Comparison of ENCODE assay signal across 7 cellular contexts in the genomic region with DNA sequence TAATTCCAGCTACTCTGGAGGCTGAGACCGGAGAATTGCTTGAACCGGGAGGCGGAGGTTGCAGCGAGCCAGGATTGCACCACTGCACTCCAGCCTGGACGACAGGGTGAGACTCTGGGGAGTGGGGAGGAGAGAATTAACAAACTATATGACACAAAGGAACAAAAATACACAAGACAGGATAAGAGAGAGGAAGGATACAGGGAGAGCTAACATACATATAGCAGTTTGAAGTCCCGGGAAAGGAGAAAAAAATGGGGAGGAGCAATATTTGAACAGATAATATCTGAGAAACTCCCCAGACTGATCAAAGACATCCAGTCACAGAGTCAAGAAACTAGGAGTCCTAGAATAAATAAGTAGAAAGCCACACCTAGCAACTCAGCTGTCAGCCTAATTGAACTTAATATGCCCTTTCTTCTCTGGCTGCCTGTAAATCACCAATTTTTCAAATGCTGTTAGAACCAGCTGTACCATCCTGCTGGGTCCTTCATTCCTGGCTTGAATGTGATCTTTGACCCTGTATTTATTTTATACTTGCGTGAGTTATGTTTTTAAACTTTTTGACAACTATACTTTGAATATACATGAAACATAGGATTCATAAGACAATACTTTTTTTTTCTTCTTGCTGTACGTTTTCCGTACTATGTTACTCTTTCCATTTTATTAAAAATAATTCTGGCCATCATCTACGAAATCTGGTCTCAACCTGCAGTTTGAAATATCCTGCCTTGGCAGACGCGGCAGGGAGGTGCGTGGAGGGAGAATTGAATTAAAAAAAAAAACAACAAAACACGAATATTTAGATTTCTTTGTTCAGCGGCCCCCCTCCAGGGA. TPM values are rescaled to one million over a fixed set of nuclear protein-coding genes. Genes with fewer than 3 reads are reported as not detected.
DNase-seq lines count a peak whose midpoint lies in the region; ATAC-seq and TF ChIP-seq lines count a peak whose summit lies in the region.

No MANE protein-coding gene starts in this region.

- H3K9ac ChIP-seq in subcutaneous abdominal adipose tissue (ENCODE audit: low read length in 5 of 5): peak overlapping the region; percentile 62 to 83 (median 66)

- H3K36me3 Mint-ChIP-seq in chondrocyte (ENCODE audit: low read depth): peaks cover 10% of the 10 kb centered on the region

- intact Hi-C loops in lower leg skin (cut with DNase I; ENCODE audit: low total_unique reads): no loop called here

- H3K27me3 ChIP-seq in subcutaneous abdominal adipose tissue (ENCODE audit: control insufficient read depth in 5 of 5, insufficient read depth in 4 of 5, low read length in 5 of 5): no peaks in the 10 kb centered on the region

- H3K4me3 Mint-ChIP-seq in chondrocyte (ENCODE audit: unreplicated experiment): peak overlapping the region; percentile 82

- peaks cover 30% of the 10 kb centered on the region for H3K4me1 Mint-ChIP-seq in chondrocyte (ENCODE audit: low read depth)

- ATAC-seq in GM19467 (IDR thresholded peaks at IDR 0.05; ENCODE audit: unreplicated experiment): no peak
- no peak for ATAC-seq in HG03378 (IDR thresholded peaks at IDR 0.05; ENCODE audit: unreplicated experiment)

- no peak for TF ChIP-seq POLR2A in lower leg skin (IDR thresholded peaks at IDR 0.05)

- WGBS in lower leg skin, 2 donors: 25 to 29% methylated on average over 15 of the region's 15 CpGs

- H3K4me3 ChIP-seq in lower leg skin (ENCODE audit: low read depth, poor library complexity, severe bottlenecking) (peak overlapping the region; percentile 70), subcutaneous abdominal adipose tissue (ENCODE audit: low read depth in 1 of 5, low read length in 5 of 5) (peak overlapping the region; percentile 69 to 92 (median 84))

- TF ChIP-seq CTCF in chondrocyte (IDR thresholded peaks at IDR 0.05): no peak
- no peak for TF ChIP-seq CTCF in lower leg skin (IDR thresholded peaks at IDR 0.05)

- H3K4me1 ChIP-seq in subcutaneous abdominal adipose tissue (ENCODE audit: control insufficient read depth in 5 of 5, insufficient read depth in 5 of 5, low read length in 5 of 5): peaks cover 0 to 31% (median 19%) of the 10 kb centered on the region in 5 donors

- H3K9me3 Mint-ChIP-seq in chondrocyte (ENCODE audit: low read depth): peaks cover 7% of the 10 kb centered on the region

- H3K36me3 ChIP-seq in subcutaneous abdominal adipose tissue (ENCODE audit: control insufficient read depth in 5 of 5, insufficient read depth in 5 of 5, low read length in 5 of 5): no peaks in the 10 kb centered on the region

- peak overlapping the region; percentile 19 for H3K27ac Mint-ChIP-seq in chondrocyte (ENCODE audit: unreplicated experiment)

- H3K27me3 Mint-ChIP-seq in chondrocyte (ENCODE audit: low read depth): peaks cover 3% of the 10 kb centered on the region

- no peaks in the 10 kb centered on the region for H3K9me3 ChIP-seq in subcutaneous abdominal adipose tissue (ENCODE audit: control insufficient read depth in 5 of 5, low read length in 5 of 5)

- H3K27ac ChIP-seq in subcutaneous abdominal adipose tissue (ENCODE audit: low read depth, low read length): peak overlapping the region; percentile 13

- DNase-seq in NCI-H1105 treated with DMSO at 0.1 percent for 48 hours (lab: John Stamatoyannopoulos, UW): peak; percentile 35
- DNase-seq in chondrocyte (ENCODE audit: low spot score): no peak
- DNase-seq in lower leg skin (ENCODE audit: low spot score in 2 of 2): no peak
- no peak for DNase-seq in activated gamma-delta T cell treated with Interleukin-2 at 50 U/mL for 16 hours

RNA-seq across cellular contexts. Expression of a gene that starts 0.9 kb away (rescaled TPM):
- total RNA-seq in chondrocyte (1.7 to 5.2 TPM (median 4.7 TPM) in 3 replicates), lower leg skin (10 to 100 TPM; 12.9 to 35.2 (median 21.8) TPM)

RNA-seq across cellular contexts. Expression of a gene that starts 50.5 kb away (rescaled TPM):
- total RNA-seq in chondrocyte (not detected in 3 replicates), lower leg skin (under 1 TPM in 1 of 4 donors, not detected in 3; 0.32 TPM)
